Comparison of ENCODE assay signal across 9 cellular contexts in the genomic region with DNA sequence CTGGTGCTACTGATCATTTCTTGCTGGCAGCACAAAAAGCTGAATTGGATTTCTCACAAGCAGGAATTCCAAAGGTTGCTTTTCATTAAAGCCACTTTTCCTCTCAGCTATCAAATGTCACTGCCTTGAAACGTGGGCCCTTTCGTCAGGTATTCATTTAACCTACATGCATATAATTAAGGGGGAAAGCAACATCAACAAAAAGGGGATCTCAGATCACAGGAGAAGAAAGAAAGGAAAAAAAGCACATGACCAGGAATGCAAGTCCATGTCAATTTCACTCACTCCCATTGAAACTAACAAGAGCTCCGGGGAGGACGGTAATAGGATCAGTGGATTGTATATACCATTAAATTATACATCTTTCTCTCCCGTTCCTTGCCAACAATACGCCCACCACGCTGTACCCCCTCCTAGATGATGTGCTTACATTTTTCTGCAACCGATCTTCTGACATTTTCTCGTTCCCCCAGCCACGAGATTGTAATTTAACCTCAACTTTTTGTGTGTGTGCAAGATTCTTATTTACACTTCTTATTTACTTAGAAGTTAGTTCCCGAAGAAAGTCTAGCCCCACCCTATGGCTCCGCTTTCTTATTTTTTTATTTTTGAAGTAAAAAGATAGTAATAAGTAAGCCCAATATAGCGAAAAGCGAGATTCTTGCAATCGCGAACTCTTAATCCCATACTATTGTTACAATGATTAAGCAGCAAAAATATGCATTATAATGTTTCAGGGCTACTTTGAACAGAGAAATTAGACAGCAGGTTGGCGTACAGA. TPM values are rescaled to one million over a fixed set of nuclear protein-coding genes. Genes with fewer than 3 reads are reported as not detected.
A peak's percentile ranks its signal among the peaks of the same experiment; 100 is the strongest.
DNase-seq lines count a peak whose midpoint lies in the region; ATAC-seq and TF ChIP-seq lines count a peak whose summit lies in the region.
"Had no signal": no experiment of that assay in that cellular context is flagged by ENCODE, and none has a peak within 500 bp of the region (broad histone marks: within the 10 kb centered on the region; RNA-seq: fewer than 3 reads in every experiment).

No MANE protein-coding gene starts in this region.

- POLR2A ChIA-PET in T-cell (lab: Charles Lee): no interaction called here

- 3% methylated on average over 17 of the region's 17 CpGs for WGBS in heart right ventricle, 2 donors

- ATAC-seq in heart right ventricle (peak in 1 of 8 donors; percentile 44), lower lobe of right lung (no peak), T-cell (replicated peaks in 1 of 4) (no peak), HG02798 (IDR thresholded peaks at IDR 0.05; ENCODE audit: poor library complexity, unreplicated experiment) (no peak), GM19035 (IDR thresholded peaks at IDR 0.05; ENCODE audit: unreplicated experiment) (no peak)

- peak overlapping the region; percentile 46 to 74 (median 72) for H3K4me3 ChIP-seq in heart right ventricle
- peak overlapping the region; percentile 57 for H3K4me3 ChIP-seq in lower lobe of right lung
- H3K4me3 ChIP-seq in vagina: peak overlapping the region; percentile 61 to 77

- no peak for TF ChIP-seq POLR2A in vagina (IDR thresholded peaks at IDR 0.05)

- H3K4me1 Mint-ChIP-seq in T-cell: peaks cover 3 to 9% (median 3%) of the 10 kb centered on the region in 3 donors

- peaks cover 0 to 16% (median 4%) of the 10 kb centered on the region in 9 donors for H3K4me1 ChIP-seq in heart right ventricle
- H3K4me1 ChIP-seq in lower lobe of right lung: peaks cover 4% of the 10 kb centered on the region
- peaks cover 6% of the 10 kb centered on the region for H3K4me1 ChIP-seq in vagina

- H3K27me3 Mint-ChIP-seq in T-cell: peaks cover 15 to 28% of the 10 kb centered on the region in 2 donors

- peak overlapping the region in 1 of 3 donors; percentile 10 for H3K4me3 Mint-ChIP-seq in T-cell

- H3K27me3 ChIP-seq in heart right ventricle (peaks cover 0 to 30% (median 0%) of the 10 kb centered on the region in 7 donors), lower lobe of right lung (ENCODE audit: low read depth) (peaks cover 15% of the 10 kb centered on the region), vagina (no peaks in the 10 kb centered on the region)

- intact Hi-C loops in heart right ventricle (cut with DNase I) (loop anchor here in 6 of 10 donors (2.0 to 10.0 kb wide), 16 partner anchors 43 to 390 kb away; no protein-coding TSS in a partner anchor), cardiac septum (cut with DNase I) (loop anchor here (5.0 to 10.0 kb wide), 5 partner anchors 68 to 312 kb away; no protein-coding TSS in a partner anchor), lower lobe of right lung (cut with DNase I) (no loop called here), vagina (cut with DNase I) (loop anchor here (2.0 kb wide), 1 partner anchor 386 kb away; no protein-coding TSS in a partner anchor)

- peaks cover 0 to 5% (median 3%) of the 10 kb centered on the region in 3 donors for H3K9me3 Mint-ChIP-seq in T-cell

- no peak for DNase-seq in heart right ventricle
- DNase-seq in cardiac septum (ENCODE audit: low spot score): no peak
- peak; percentile 57 for DNase-seq in cerebellar cortex (ENCODE audit: low spot score)
- DNase-seq in lower lobe of right lung: no peak
- no peak for DNase-seq in vagina (ENCODE audit: extremely low spot score in 2 of 2)
- no peak for DNase-seq in T-cell
- DNase-seq: DND-41 had no signal

- H3K36me3 Mint-ChIP-seq in T-cell: no peaks in the 10 kb centered on the region

- H3K27ac ChIP-seq in heart right ventricle: peak overlapping the region; percentile 81 to 96 (median 94)
- H3K27ac ChIP-seq in lower lobe of right lung: peak overlapping the region; percentile 83
- H3K27ac ChIP-seq in vagina: peak overlapping the region; percentile 93

- H3K9me3 ChIP-seq in heart right ventricle (no peaks in the 10 kb centered on the region), lower lobe of right lung (no peaks in the 10 kb centered on the region), vagina (no peaks in the 10 kb centered on the region)

- CTCF ChIA-PET in T-cell (lab: Charles Lee): interaction anchor here in 1 of 2 donors (0.7 kb wide), 1 partner anchor 1069 kb away, joined by 3 read pairs; no protein-coding TSS in a partner anchor

- no peaks in the 10 kb centered on the region for H3K36me3 ChIP-seq in heart right ventricle
- H3K36me3 ChIP-seq in lower lobe of right lung: no peaks in the 10 kb centered on the region
- H3K36me3 ChIP-seq in vagina: no peaks in the 10 kb centered on the region

- TF ChIP-seq CTCF in heart right ventricle (IDR thresholded peaks at IDR 0.05) (no peak), lower lobe of right lung (IDR thresholded peaks at IDR 0.05) (no peak), vagina (IDR thresholded peaks at IDR 0.05) (no peak)

- H3K27ac Mint-ChIP-seq in T-cell: no peak overlapping the region

RNA-seq across cellular contexts. Expression of gene FIGN, which starts 0.7 kb away (rescaled TPM):
- total RNA-seq in heart right ventricle (10 to 100 TPM in 9 of 10 donors, 1 to 10 TPM in 1; 10.0 to 17.0 (median 12.2) TPM), cardiac septum (16.4 TPM), lower lobe of right lung (5.8 TPM), vagina (3.2 TPM), T-cell (under 1 TPM in 2 of 5 donors, not detected in 3; 0.03 to 0.16 TPM)
- polyA plus RNA-seq in heart right ventricle: 1 to 10 TPM; 2.1 to 7.2 TPM
